9 cellular contexts compared by ENCODE assay signal in the genomic region with DNA sequence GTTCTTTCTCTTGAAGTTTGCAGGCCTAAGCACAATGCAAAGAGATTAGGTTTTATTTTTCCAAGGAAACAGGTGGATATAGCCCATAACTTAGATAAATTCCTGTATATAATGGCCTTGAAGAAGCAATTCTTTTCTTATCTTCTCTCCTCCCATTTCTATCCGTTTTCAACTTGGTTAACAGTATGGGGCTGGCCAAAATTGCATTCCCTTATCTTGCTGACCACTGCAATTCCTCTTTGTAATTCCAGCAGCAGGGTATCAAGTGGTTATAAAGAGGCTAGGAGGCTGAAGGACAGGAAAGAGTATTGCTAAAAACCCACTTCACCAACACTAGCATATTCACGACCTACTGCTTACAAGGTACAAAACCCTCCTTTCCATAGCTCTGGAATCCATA.
"Had no signal": no experiment of that assay in that cellular context is flagged by ENCODE, and none has a peak within 500 bp of the region (broad histone marks: within the 10 kb centered on the region; RNA-seq: fewer than 3 reads in every experiment).

No MANE protein-coding gene starts in this region.

- H3K9me3 ChIP-seq: HAP-1 had no signal

- H3K27me3 Mint-ChIP-seq: IgD-negative memory B cell had no signal

- H3K27ac Mint-ChIP-seq: GM23338, HFFc6, IgD-negative memory B cell had no signal

- H3K4me1 ChIP-seq: HAP-1 had no signal

- H3K4me3 Mint-ChIP-seq: GM23338, HFFc6, IgD-negative memory B cell had no signal

- DNase-seq: H7, HFFc6, KBM-7 had no signal

- H3K4me2 ChIP-seq: GM23338 had no signal

- H3K36me3 Mint-ChIP-seq: IgD-negative memory B cell had no signal

- H3K27ac ChIP-seq: HL-60 had no signal

- H3K4me3 ChIP-seq: GM23338, HAP-1 had no signal

- ATAC-seq: GM23338, HCT116, HepG2 had no signal

- H3K9me3 Mint-ChIP-seq: GM23338 had no signal

- H3K36me3 ChIP-seq: HAP-1 had no signal

- H3K4me1 Mint-ChIP-seq: IgD-negative memory B cell had no signal

- H2AFZ ChIP-seq: GM23338 had no signal
